In the genomic region with DNA sequence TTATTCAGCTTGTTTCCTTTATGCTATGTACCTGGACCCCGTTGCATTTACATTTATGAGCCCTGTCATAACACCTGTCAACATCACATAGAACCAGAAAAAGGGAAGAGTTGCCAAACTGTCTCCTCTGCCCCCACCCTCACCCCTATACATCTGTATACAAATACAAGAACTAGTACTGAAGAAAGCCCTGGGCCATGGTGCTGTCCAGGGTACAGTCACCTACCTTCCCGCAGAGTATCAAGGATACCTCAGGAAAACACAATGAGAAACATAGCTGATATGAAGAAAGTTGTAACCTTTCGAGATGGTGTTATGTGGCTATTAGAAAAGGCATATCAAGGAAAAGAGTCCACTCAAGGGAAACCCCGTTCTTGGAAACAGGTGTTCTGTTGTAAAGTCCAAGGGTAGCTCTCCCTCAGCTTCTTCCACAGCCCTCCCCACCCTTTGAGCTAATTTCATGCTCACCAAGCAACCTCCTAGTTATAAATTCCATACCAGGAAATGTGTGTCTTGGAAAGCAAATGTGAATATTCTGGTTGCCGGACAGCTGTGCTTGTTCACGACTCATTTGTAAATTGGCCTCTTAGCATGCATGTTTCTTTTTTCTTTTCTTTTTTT, we compare ENCODE assay signal across 17 cellular contexts. TPM values are rescaled to one million over a fixed set of nuclear protein-coding genes. Genes with fewer than 3 reads are reported as not detected.
DNase-seq lines count a peak whose midpoint lies in the region; ATAC-seq and TF ChIP-seq lines count a peak whose summit lies in the region.
"Had no signal": no experiment of that assay in that cellular context is flagged by ENCODE, and none has a peak within 500 bp of the region (broad histone marks: within the 10 kb centered on the region; RNA-seq: fewer than 3 reads in every experiment).

No MANE protein-coding gene starts in this region.

- H3K36me3 ChIP-seq in GM23248 (ENCODE audit: low read depth), result no peaks in the 10 kb centered on the region

- no peaks in the 10 kb centered on the region for H3F3A ChIP-seq in GM23248 (ENCODE audit: insufficient read depth)

- no peak overlapping the region for H3K4me2 ChIP-seq in GM23248 (ENCODE audit: unreplicated experiment)

- no peaks in the 10 kb centered on the region for H4K20me1 ChIP-seq in GM23248 (ENCODE audit: insufficient read depth)

- H3K9ac ChIP-seq in GM23248, result no peak overlapping the region

- DNase-seq in AG04449 (ENCODE audit: low read depth, low spot score), result peak; percentile 3
- peak; percentile 48 for DNase-seq in EH (ENCODE audit: low read depth)
- peak; percentile 36 for DNase-seq in astrocyte of the spinal cord (ENCODE audit: low read depth, low spot score)
- no peak for DNase-seq in left colon
- DNase-seq in DMS 273 (lab: John Stamatoyannopoulos, UW; ENCODE audit: unreplicated experiment), result no peak
- no peak for DNase-seq in mesenteric fat pad (ENCODE audit: low spot score)
- no peak for DNase-seq in GM23248
- DNase-seq: CD8-positive, alpha-beta T cell; COR-L47; DND-41; GOT3; H9 had no signal

- CTCF ChIA-PET in AG04449 (lab: Yijun Ruan, JAX), result interaction anchor here (0.9 to 3.7 kb wide), 3 partner anchors 26 to 214 kb away, joined by 3 to 17 read pairs (median 7); no protein-coding TSS in a partner anchor

- peaks cover 31% of the 10 kb centered on the region for H3K27me3 ChIP-seq in GM23248 (replicated peaks; ENCODE audit: insufficient read depth)

- no peaks in the 10 kb centered on the region for H3K9me2 ChIP-seq in GM23248 (ENCODE audit: insufficient read depth)

- in situ Hi-C loops in astrocyte of the spinal cord (cut with HindIII; ENCODE audit: low sequenced_read_pairs) (no loop called here), GM23248 (cut with MboI) (no loop called here)

- no peaks in the 10 kb centered on the region for H3K79me2 ChIP-seq in GM23248 (ENCODE audit: insufficient read depth)

- no peak overlapping the region for H3K4me3 ChIP-seq in AG04449 (ENCODE audit: low read depth, low read length)
- H3K4me3 ChIP-seq in astrocyte of the spinal cord (ENCODE audit: low read depth, low read length), result no peak overlapping the region
- H3K4me3 ChIP-seq in GM23248, result no peak overlapping the region

- no peaks in the 10 kb centered on the region for H3K4me1 ChIP-seq in GM23248 (ENCODE audit: insufficient read depth)

- POLR2A ChIA-PET in AG04449 (lab: Yijun Ruan, JAX), result no interaction called here

- no peaks in the 10 kb centered on the region for H3K9me3 ChIP-seq in GM23248 (ENCODE audit: low read depth)

- no peak overlapping the region for H3K27ac ChIP-seq in GM23248

- intact Hi-C loops in left colon (cut with DNase I, micrococcal nuclease), result no loop called here

- H2AFZ ChIP-seq in GM23248, result no peak overlapping the region

- TF ChIP-seq CTCF in AG04449 (IDR thresholded peaks at IDR 0.05; ENCODE audit: insufficient read depth, low read length, missing control alignments) (no peak), astrocyte of the spinal cord (IDR thresholded peaks at IDR 0.05; ENCODE audit: low read depth, low read length) (no peak)

- WGBS in GM23248 (ENCODE audit: low coverage in 1 of 2, low lambda C conversion rate in 2 of 2, missing lambda C conversion rate in 2 of 2), 2 experiments, result 77% methylated on average over 6 of the region's 6 CpGs

- ATAC-seq in left colon, result peak; percentile 95
- ATAC-seq in HG03354 (IDR thresholded peaks at IDR 0.05; ENCODE audit: poor library complexity, severe bottlenecking, unreplicated experiment), result no peak
- ATAC-seq: CD8-positive, alpha-beta T cell; HepG2 had no signal

RNA-seq across cellular contexts. Expression of a gene that starts 16.7 kb away (rescaled TPM):
- total RNA-seq in left colon (under 1 TPM; 0.61 to 0.89 TPM), mesenteric fat pad (not detected)
- total RNA-seq in GM23248 (2014; rRNA removed; shearing (Covaris generic)), result not detected in 2 replicates
- not detected in 2 replicates for polyA plus RNA-seq in GM23248 (2016; fragmentation: Nextera tagmentation; extraction: Ambion mirVana)
- total RNA-seq: CD8-positive, alpha-beta T cell; H9; HepG2 had no signal
- polyA plus RNA-seq: AG04450, BJ, CD14-positive monocyte had no signal

Comparison
In these comparisons a context has a peak if more than half of its experiments do, and no peak if none do; other contexts are left out.
1. DNase-seq: peak in AG04449 (single experiment), EH (single experiment) and astrocyte of the spinal cord (single experiment); none in left colon (0 of 2), DMS 273 (single experiment), mesenteric fat pad (single experiment) and GM23248 (single experiment).